8 cellular contexts compared by ENCODE assay signal in genomic region chr14:91021991-91022621, GRCh38. TPM values are rescaled to one million over a fixed set of nuclear protein-coding genes. Genes with fewer than 3 reads are reported as not detected.
DNase-seq lines count a peak whose midpoint lies in the region; ATAC-seq, FAIRE-seq and TF ChIP-seq lines count a peak whose summit lies in the region.

No MANE protein-coding gene starts in this region.

- intact Hi-C loops in left ventricle myocardium inferior (cut with micrococcal nuclease), result no loop called here
- intact Hi-C loops in left cardiac atrium (cut with DNase I), result no loop called here
- intact Hi-C loops in pancreas (cut with DNase I), result no loop called here

- peaks cover 5% of the 10 kb centered on the region for H3K4me1 ChIP-seq in left ventricle myocardium inferior
- no peaks in the 10 kb centered on the region for H3K4me1 ChIP-seq in pancreas

- no peak for DNase-seq in left ventricle myocardium inferior
- no peak for DNase-seq in left cardiac atrium
- DNase-seq in fibroblast of gingiva (ENCODE audit: low read depth), result peak; percentile 34
- no peak for DNase-seq in KG1 (lab: John Stamatoyannopoulos, UW)
- no peak for DNase-seq in stimulated activated CD4-positive, alpha-beta T cell treated with anti-CD3 and anti-CD28 coated beads, Interleukin-12 subunit alpha, Interleukin-12 subunit beta, amount 100 ng/mL, for 4 hours
- no peak for DNase-seq in pancreas
- no peak for DNase-seq in NCI-H2107 (lab: John Stamatoyannopoulos, UW)

- H3K36me3 ChIP-seq in left ventricle myocardium inferior (no peaks in the 10 kb centered on the region), pancreas (no peaks in the 10 kb centered on the region)

- H3K27me3 ChIP-seq in left ventricle myocardium inferior (ENCODE audit: low read depth) (no peaks in the 10 kb centered on the region), pancreas (no peaks in the 10 kb centered on the region)

- ATAC-seq in left cardiac atrium (no peak), HG03457 (IDR thresholded peaks at IDR 0.05; ENCODE audit: unreplicated experiment) (peak; percentile 39), pancreas (no peak)

- TF ChIP-seq CTCF in left ventricle myocardium inferior (IDR thresholded peaks at IDR 0.05; ENCODE audit: borderline replicate concordance) (no peak), pancreas (IDR thresholded peaks at IDR 0.05) (no peak)

- peak overlapping the region; percentile 54 for H3K4me3 ChIP-seq in left ventricle myocardium inferior
- peak overlapping the region in 1 of 4 donors; percentile 0 for H3K4me3 ChIP-seq in pancreas

- H3K9me3 ChIP-seq in left ventricle myocardium inferior (replicated peaks) (no peaks in the 10 kb centered on the region), pancreas (no peaks in the 10 kb centered on the region)

- FAIRE-seq in pancreas (lab: Jason Lieb, UNC), result no peak

- H3K27ac ChIP-seq in left ventricle myocardium inferior (replicated peaks) (peak overlapping the region; percentile 50), pancreas (peak overlapping the region in 2 of 4 donors; percentile 29 to 48)

- 95 to 96% methylated on average over 1 of the region's 1 CpG for WGBS in pancreas, 2 donors

RNA-seq across cellular contexts. Expression of gene RPS6KA5, which starts 38.3 kb away (rescaled TPM):
- 6.4 TPM for total RNA-seq in left ventricle myocardium inferior
- total RNA-seq in left cardiac atrium, result 1 to 10 TPM; 8.1 to 9.6 TPM
- 1 to 10 TPM; 2.5 to 3.5 (median 3.2) TPM for total RNA-seq in pancreas
- 1 to 10 TPM in 1 of 2 donors, under 1 TPM in 1; 0.95 to 1.1 TPM for polyA plus RNA-seq in pancreas
